In the genomic region with DNA sequence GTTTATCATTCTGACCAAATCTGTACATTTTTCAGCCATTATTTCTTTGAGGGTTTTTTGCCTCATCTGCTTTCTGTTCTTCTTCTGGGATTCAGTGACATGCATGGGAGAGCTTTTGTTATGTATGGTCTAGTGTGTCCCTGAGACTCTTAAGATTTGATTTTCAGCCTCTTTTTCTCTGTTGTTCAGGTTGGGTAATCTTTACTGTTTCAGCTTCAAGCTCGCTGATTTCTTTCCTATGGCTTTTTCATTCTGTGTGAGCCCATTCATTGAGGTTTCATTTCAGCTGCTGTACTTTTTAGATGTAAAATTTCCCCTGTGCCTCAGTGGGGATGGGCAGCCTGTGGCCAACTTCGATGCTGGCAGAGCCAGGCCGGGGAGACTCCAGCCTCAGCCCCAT, we compare ENCODE assay signal across 24 cellular contexts. TPM values are rescaled to one million over a fixed set of nuclear protein-coding genes. Genes with fewer than 3 reads are reported as not detected.
DNase-seq lines count a peak whose midpoint lies in the region; ATAC-seq, FAIRE-seq and TF ChIP-seq lines count a peak whose summit lies in the region.
"Had no signal": no experiment of that assay in that cellular context is flagged by ENCODE, and none has a peak within 500 bp of the region (broad histone marks: within the 10 kb centered on the region; RNA-seq: fewer than 3 reads in every experiment).

No MANE protein-coding gene starts in this region.

- no peaks in the 10 kb centered on the region for H3K9me2 ChIP-seq in hepatocyte (replicated peaks; ENCODE audit: insufficient read depth)

- BruUV-seq in GM12878 (replicated peaks; lab: Mats Ljungman, UMichigan): no TSS peak

- no peak for TF ChIP-seq RAD21 in GM12878 (IDR thresholded peaks at IDR 0.05; ENCODE audit: insufficient read depth, low read depth, low read length)

- H3K79me2 ChIP-seq in GM12878 (ENCODE audit: control insufficient read depth, insufficient read depth, low read length): peaks cover 38% of the 10 kb centered on the region
- H3K79me2 ChIP-seq in hepatocyte: peaks cover 95% of the 10 kb centered on the region

- H3K4me1 ChIP-seq in GM12878 (ENCODE audit: control insufficient read depth, insufficient read depth, low read length): peaks cover 29% of the 10 kb centered on the region
- peaks cover 4% of the 10 kb centered on the region for H3K4me1 ChIP-seq in hepatocyte (ENCODE audit: insufficient read depth)
- H3K4me1 ChIP-seq: parathyroid adenoma had no signal

- H3K9ac ChIP-seq in GM12878 (ENCODE audit: control insufficient read depth, insufficient read depth, low read length): peak overlapping the region; percentile 42
- H3K9ac ChIP-seq: parathyroid adenoma had no signal

- ATAC-seq in GM21717 (IDR thresholded peaks at IDR 0.05; ENCODE audit: unreplicated experiment) (peak; percentile 37), GM12878 (peak; percentile 30), Right ventricle myocardium superior (ENCODE audit: poor library complexity) (no peak)
- peak; percentile 67 for ATAC-seq in stimulated activated memory B cell treated with anti-CD40 and anti-IgM and Interleukin-4, amounts not matched to agents 10 μg/mL and 1 μg/mL and 100 μg/mL, for 72 hours
- ATAC-seq: activated naive CD4-positive, alpha-beta T cell treated with anti-CD3 and anti-CD28 coated beads, Interleukin-2, amount 50 U/mL, for 72 hours; gastrocnemius medialis; left colon; sciatic nerve; upper lobe of right lung had no signal

- in situ Hi-C loops in GM12878 (cut with MboI): no loop called here

- H3K4me3 ChIP-seq in GM12878: peak overlapping the region; percentile 41; the same call in 1 of the 2 replicates
- H3K4me3 ChIP-seq in hepatocyte: no peak overlapping the region
- H3K4me3 ChIP-seq: gastrocnemius medialis, stomach, upper lobe of right lung had no signal

- H3K4me2 ChIP-seq in GM12878 (ENCODE audit: control insufficient read depth, insufficient read depth) (peak overlapping the region; percentile 77), hepatocyte (no peak overlapping the region)

- no peak for TF ChIP-seq POLR2A in GM12878 (IDR thresholded peaks at IDR 0.05; ENCODE audit: low read depth, low read length)

- 0% methylated on average over 3 of the region's 3 CpGs for WGBS in GM12878 (ENCODE audit: insufficient coverage, insufficient replicate concordance, low lambda C conversion rate, missing lambda C conversion rate)
- 98% methylated on average over 3 of the region's 3 CpGs for WGBS in hepatocyte (ENCODE audit: low lambda C conversion rate, missing lambda C conversion rate)

- peak overlapping the region; percentile 78 for H3K27ac Mint-ChIP-seq in activated naive CD4-positive, alpha-beta T cell treated with anti-CD3 and anti-CD28 coated beads, Interleukin-2, amount 10 ng/mL, durations not matched to agents 7 days and 5 days
- H3K27ac Mint-ChIP-seq in stimulated activated memory B cell treated with anti-CD40 and anti-IgM and Interleukin-4, amounts not matched to agents 10 μg/mL and 1 μg/mL and 100 μg/mL, for 72 hours: peak overlapping the region; percentile 74
- H3K27ac Mint-ChIP-seq: dendritic cell treated with granulocyte-macrophage colony-stimulating factor and Interleukin-4, amounts not matched to agents 40 ng/mL and 50 ng/mL, for 4 days had no signal

- POLR2A ChIA-PET in GM12878 (lab: Charles Lee): no interaction called here

- H2AFZ ChIP-seq in GM12878 (ENCODE audit: control insufficient read depth, low read depth, low read length) (no peak overlapping the region), hepatocyte (no peak overlapping the region)
- H2AFZ ChIP-seq: parathyroid adenoma had no signal

- H4K20me1 ChIP-seq in GM12878 (ENCODE audit: control insufficient read depth, insufficient read depth) (peaks cover under 1% of the 10 kb centered on the region; the same call in 1 of the 2 replicates), hepatocyte (ENCODE audit: insufficient read depth, poor library complexity, severe bottlenecking) (peaks cover 43% of the 10 kb centered on the region)

- H3K27ac ChIP-seq in GM12878 (ENCODE audit: control insufficient read depth, insufficient read depth): peak overlapping the region; percentile 67
- H3K27ac ChIP-seq in hepatocyte: no peak overlapping the region
- H3K27ac ChIP-seq: brain microvascular endothelial cell, parathyroid adenoma, stomach, upper lobe of right lung had no signal

- DNase-seq in activated naive CD4-positive, alpha-beta T cell treated with anti-CD3 and anti-CD28 coated beads, Interleukin-2, amount 10 ng/mL, durations not matched to agents 7 days and 5 days: no peak
- DNase-seq in activated naive CD4-positive, alpha-beta T cell (lab: John Stamatoyannopoulos, UW): no peak
- DNase-seq in GM12878 (ENCODE audit: low read depth, low spot score): no peak
- no peak for DNase-seq in SW480 (ENCODE audit: low spot score)
- no peak for DNase-seq in hepatocyte (ENCODE audit: low spot score)
- no peak for DNase-seq in Right ventricle myocardium superior
- DNase-seq: activated CD4-positive, CD25-positive, alpha-beta regulatory T cell; brain microvascular endothelial cell; CD4-positive, alpha-beta memory T cell; DND-41; gastrocnemius medialis; left colon; NCI-H1105; NCI-H526; SHP77; stomach; T-helper 2 cell; upper lobe of right lung had no signal

- no peak overlapping the region for H3K4me3 Mint-ChIP-seq in activated naive CD4-positive, alpha-beta T cell treated with anti-CD3 and anti-CD28 coated beads, Interleukin-2, amount 10 ng/mL, durations not matched to agents 7 days and 5 days
- H3K4me3 Mint-ChIP-seq in stimulated activated memory B cell treated with anti-CD40 and anti-IgM and Interleukin-4, amounts not matched to agents 10 μg/mL and 1 μg/mL and 100 μg/mL, for 72 hours: peak overlapping the region; percentile 14
- H3K4me3 Mint-ChIP-seq: CD4-positive, alpha-beta memory T cell; dendritic cell treated with granulocyte-macrophage colony-stimulating factor and Interleukin-4, amounts not matched to agents 40 ng/mL and 50 ng/mL, for 4 days had no signal

- peaks cover 40% of the 10 kb centered on the region for H3K4me1 Mint-ChIP-seq in activated naive CD4-positive, alpha-beta T cell treated with anti-CD3 and anti-CD28 coated beads, Interleukin-2, amount 10 ng/mL, durations not matched to agents 7 days and 5 days
- H3K4me1 Mint-ChIP-seq in stimulated activated memory B cell treated with anti-CD40 and anti-IgM and Interleukin-4, amounts not matched to agents 10 μg/mL and 1 μg/mL and 100 μg/mL, for 72 hours: peaks cover 83% of the 10 kb centered on the region

- peaks cover 34% of the 10 kb centered on the region for H3K36me3 Mint-ChIP-seq in activated naive CD4-positive, alpha-beta T cell treated with anti-CD3 and anti-CD28 coated beads, Interleukin-2, amount 10 ng/mL, durations not matched to agents 7 days and 5 days
- peaks cover 49% of the 10 kb centered on the region for H3K36me3 Mint-ChIP-seq in stimulated activated memory B cell treated with anti-CD40 and anti-IgM and Interleukin-4, amounts not matched to agents 10 μg/mL and 1 μg/mL and 100 μg/mL, for 72 hours

- H3K27me3 ChIP-seq in GM12878 (replicated peaks in 1 of 2; ENCODE audit: control insufficient read depth in 2 of 2, insufficient read depth in 2 of 2, low read length in 1 of 2): no peaks in the 10 kb centered on the region
- no peaks in the 10 kb centered on the region for H3K27me3 ChIP-seq in hepatocyte
- H3K27me3 ChIP-seq: brain microvascular endothelial cell, gastrocnemius medialis, stomach, upper lobe of right lung had no signal

- peak; percentile 59 for FAIRE-seq in GM12878 (lab: Jason Lieb, UNC)

- intact Hi-C loops in GM12878 (cut with micrococcal nuclease; ENCODE audit: unreplicated experiment): no loop called here
- intact Hi-C loops in Right ventricle myocardium superior (cut with DNase I): no loop called here

- RAD21 ChIA-PET in GM12878 (lab: Charles Lee; ENCODE audit: unreplicated experiment): interaction anchor here (0.5 to 1.3 kb wide), 3 partner anchors 27 to 247 kb away, joined by 3 to 4 read pairs (median 3); no protein-coding TSS in a partner anchor

- SMC1A ChIA-PET in GM12878 (lab: Charles Lee; ENCODE audit: uncharacterized antibody, unreplicated experiment): interaction anchor here (0.5 to 1.1 kb wide), 2 partner anchors 24 to 1825 kb away, joined by 3 read pairs; no protein-coding TSS in a partner anchor

- H3K9me3 ChIP-seq in GM12878 (replicated peaks; ENCODE audit: control insufficient read depth, insufficient read depth, low read length) (no peaks in the 10 kb centered on the region), hepatocyte (ENCODE audit: low read depth) (no peaks in the 10 kb centered on the region)
- H3K9me3 ChIP-seq: gastrocnemius medialis, stomach, upper lobe of right lung had no signal

- no peaks in the 10 kb centered on the region for H3K27me3 Mint-ChIP-seq in activated naive CD4-positive, alpha-beta T cell treated with anti-CD3 and anti-CD28 coated beads, Interleukin-2, amount 10 ng/mL, durations not matched to agents 7 days and 5 days
- no peaks in the 10 kb centered on the region for H3K27me3 Mint-ChIP-seq in stimulated activated memory B cell treated with anti-CD40 and anti-IgM and Interleukin-4, amounts not matched to agents 10 μg/mL and 1 μg/mL and 100 μg/mL, for 72 hours
- H3K27me3 Mint-ChIP-seq: CD4-positive, alpha-beta memory T cell; dendritic cell treated with granulocyte-macrophage colony-stimulating factor and Interleukin-4, amounts not matched to agents 40 ng/mL and 50 ng/mL, for 4 days had no signal

- H3K9me3 Mint-ChIP-seq in activated naive CD4-positive, alpha-beta T cell treated with anti-CD3 and anti-CD28 coated beads, Interleukin-2, amount 10 ng/mL, durations not matched to agents 7 days and 5 days: no peaks in the 10 kb centered on the region
- H3K9me3 Mint-ChIP-seq in stimulated activated memory B cell treated with anti-CD40 and anti-IgM and Interleukin-4, amounts not matched to agents 10 μg/mL and 1 μg/mL and 100 μg/mL, for 72 hours: no peaks in the 10 kb centered on the region
- H3K9me3 Mint-ChIP-seq: activated naive CD4-positive, alpha-beta T cell treated with anti-CD3 and anti-CD28 coated beads, Interleukin-2, amount 50 U/mL, for 72 hours; CD4-positive, alpha-beta memory T cell; dendritic cell treated with granulocyte-macrophage colony-stimulating factor and Interleukin-4, amounts not matched to agents 40 ng/mL and 50 ng/mL, for 4 days had no signal

- no peak for TF ChIP-seq EP300 in GM12878 (IDR thresholded peaks at IDR 0.05; ENCODE audit: borderline replicate concordance in 1 of 2, control insufficient read depth in 1 of 2, low read depth in 2 of 2, low read length in 2 of 2)

- TF ChIP-seq CTCF in GM12878 (IDR thresholded peaks at IDR 0.05 in 2 of 3, conservative IDR thresholded peaks at IDR 0.05 in 1 of 3; ENCODE audit: control insufficient read depth in 2 of 3, extremely low read depth in 1 of 3, insufficient read depth in 1 of 3, low read depth in 3 of 3, low read length in 3 of 3) (no peak), hepatocyte (IDR thresholded peaks at IDR 0.05; ENCODE audit: poor library complexity) (no peak)

- H3K36me3 ChIP-seq in GM12878 (ENCODE audit: control insufficient read depth in 2 of 2, insufficient read depth in 2 of 2, low read length in 1 of 2) (peaks cover 2 to 15% of the 10 kb centered on the region in 2 experiments; a peak in 3 of 4 replicates), hepatocyte (replicated peaks; ENCODE audit: insufficient read depth, low read depth) (no peaks in the 10 kb centered on the region)
- H3K36me3 ChIP-seq: gastrocnemius medialis had no signal

- CTCF ChIA-PET in activated naive CD4-positive, alpha-beta T cell treated with anti-CD3 and anti-CD28 coated beads, Interleukin-2, amount 10 ng/mL, durations not matched to agents 7 days and 5 days (lab: Charles Lee): interaction anchor here (0.6 to 0.8 kb wide), 2 partner anchors 69 to 179 kb away, joined by 3 read pairs; no protein-coding TSS in a partner anchor
- CTCF ChIA-PET in GM12878 (lab: Yijun Ruan, JAX): interaction anchor here (0.6 to 1.0 kb wide), 3 partner anchors 27 to 69 kb away, joined by 3 to 4 read pairs (median 3); no protein-coding TSS in a partner anchor

RNA-seq across cellular contexts. Expression of gene FOXK1, which starts 38.1 kb away (rescaled TPM):
- 54.8 and 57.8 TPM in 2 replicates for total RNA-seq in GM12878 (2013; cell fraction: nucleolus; rRNA removed)
- 10.6 and 11.6 TPM in 2 replicates for total RNA-seq in GM12878 (2014; rRNA removed)
- total RNA-seq in GM12878 (2014; rRNA removed; fragmentation: Illumina TruSeq; extraction: Trizol): 5.6 and 5.9 TPM in 2 replicates
- total RNA-seq in GM12878 (2021): 30.8 and 31.8 TPM in 2 replicates
- 3.2 TPM for polyA plus RNA-seq in GM12878 (2011; ENCODE audit: low read depth)
- polyA plus RNA-seq in GM12878 (2011; rRNA removed): 2.2 and 3.6 TPM in 2 replicates
- polyA plus RNA-seq in GM12878 (2011; cell fraction: cytosol; rRNA removed): 4.7 and 5.3 TPM in 2 replicates
- polyA plus RNA-seq in GM12878 (2011; cell fraction: nucleus; rRNA removed): 10.5 and 16.9 TPM in 2 replicates
- 7.8 and 10.2 TPM in 2 replicates for polyA plus RNA-seq in GM12878 (2012)
- 2.0 and 4.0 TPM in 2 replicates for polyA plus RNA-seq in GM12878 (2014; fragmentation: Illumina TruSeq; extraction: Trizol)
- under 1 TPM; 0.24 TPM for polyA plus RNA-seq in GM12878 (2014; fragmentation: Nextera tagmentation; extraction: Ambion mirVana)
- polyA plus RNA-seq in GM12878 (2014; rRNA removed): 8.5 and 10.2 TPM in 2 replicates
- 1 to 10 TPM; 4.4 to 4.7 TPM for polyA plus RNA-seq in GM12878 (2016; fragmentation: Nextera tagmentation; extraction: Ambion mirVana)
- polyA minus RNA-seq in GM12878 (2011; rRNA and poly(A)+ RNA removed): 7.5 and 18.3 TPM in 2 replicates
- polyA minus RNA-seq in GM12878 (2011; cell fraction: cytosol; rRNA and poly(A)+ RNA removed): 12.9 and 15.0 TPM in 2 replicates
- polyA minus RNA-seq in GM12878 (2011; cell fraction: nucleus; rRNA and poly(A)+ RNA removed): 6.5 and 13.9 TPM in 2 replicates
- total RNA-seq in hepatocyte: 13.3 and 17.8 TPM in 2 replicates
- 7.8 and 8.3 TPM in 2 replicates for polyA plus RNA-seq in hepatocyte
- total RNA-seq in Right ventricle myocardium superior: 16.8 TPM

RNA-seq across cellular contexts. Expression of gene AP5Z1, which starts 55.2 kb away (rescaled TPM):
- total RNA-seq in GM12878 (2013; cell fraction: nucleolus; rRNA removed): 44.4 and 49.6 TPM in 2 replicates
- total RNA-seq in GM12878 (2014; rRNA removed) (18.5 and 28.5 TPM in 2 replicates), GM12878 (2014; rRNA removed; fragmentation: Illumina TruSeq; extraction: Trizol) (6.6 and 7.6 TPM in 2 replicates), GM12878 (2021) (35.3 and 43.4 TPM in 2 replicates), hepatocyte (30.5 and 33.9 TPM in 2 replicates), Right ventricle myocardium superior (12.7 TPM)
- polyA plus RNA-seq in GM12878 (2011; ENCODE audit: low read depth): 6.4 TPM
- polyA plus RNA-seq in GM12878 (2011; rRNA removed) (4.1 and 10.4 TPM in 2 replicates), GM12878 (2014; fragmentation: Illumina TruSeq; extraction: Trizol) (1.1 and 4.8 TPM in 2 replicates), GM12878 (2014; fragmentation: Nextera tagmentation; extraction: Ambion mirVana) (1 to 10 TPM in 1 of 2 experiments, under 1 TPM in 1; 0.37 to 2.2 TPM), GM12878 (2014; rRNA removed) (40.5 and 46.1 TPM in 2 replicates), GM12878 (2016; fragmentation: Nextera tagmentation; extraction: Ambion mirVana) (10 to 100 TPM; 29.2 to 33.8 TPM), hepatocyte (60.3 and 76.9 TPM in 2 replicates)
- polyA plus RNA-seq in GM12878 (2011; cell fraction: cytosol; rRNA removed): 12.6 and 22.6 TPM in 2 replicates
- 137 and 174 TPM in 2 replicates for polyA plus RNA-seq in GM12878 (2011; cell fraction: nucleus; rRNA removed)
- 27.1 and 35.0 TPM in 2 replicates for polyA plus RNA-seq in GM12878 (2012)
- 6.1 and 12.3 TPM in 2 replicates for polyA minus RNA-seq in GM12878 (2011; rRNA and poly(A)+ RNA removed)
- polyA minus RNA-seq in GM12878 (2011; cell fraction: cytosol; rRNA and poly(A)+ RNA removed): 8.3 and 10.4 TPM in 2 replicates
- polyA minus RNA-seq in GM12878 (2011; cell fraction: nucleus; rRNA and poly(A)+ RNA removed): 41.2 and 66.5 TPM in 2 replicates
